ENCODE assay signal across 8 cellular contexts in the genomic region with DNA sequence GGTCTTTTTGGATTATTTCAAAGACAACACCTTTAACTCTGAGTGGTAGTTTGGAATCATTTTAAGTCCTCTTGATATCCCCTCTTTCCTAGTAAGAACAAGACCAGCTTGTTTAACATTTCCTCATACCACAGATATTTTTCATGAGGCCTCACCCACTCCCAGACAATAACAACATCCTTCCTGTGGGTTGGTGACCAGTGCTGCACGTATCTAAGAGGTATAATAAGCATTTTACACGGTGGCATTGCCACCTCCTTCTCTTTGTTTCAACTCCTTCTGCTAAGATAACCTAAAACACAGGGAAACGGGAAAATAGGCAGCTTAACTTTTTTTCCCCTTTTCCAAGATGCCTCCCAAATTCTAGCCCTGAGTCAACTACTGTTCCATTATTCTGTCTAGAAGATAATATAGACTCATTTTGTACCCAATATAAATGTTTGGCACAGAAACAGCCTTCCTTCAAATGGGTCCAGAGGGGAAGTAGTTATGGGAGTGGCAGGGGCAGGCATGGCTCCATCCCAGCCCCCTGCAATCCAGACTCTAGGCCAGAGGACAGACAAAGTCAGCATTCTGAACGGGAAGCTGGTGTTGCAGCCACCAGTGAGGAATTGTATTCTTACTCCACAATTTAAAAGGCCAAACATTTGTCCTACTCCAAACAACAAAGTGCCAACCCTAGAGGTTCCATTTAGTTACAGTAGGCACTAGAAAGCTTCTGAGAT. TPM values are rescaled to one million over a fixed set of nuclear protein-coding genes. Genes with fewer than 3 reads are reported as not detected.
A peak's percentile ranks its signal among the peaks of the same experiment; 100 is the strongest.
DNase-seq lines count a peak whose midpoint lies in the region; ATAC-seq, FAIRE-seq and TF ChIP-seq lines count a peak whose summit lies in the region.

No MANE protein-coding gene starts in this region.

- H2AFZ ChIP-seq in H9 (ENCODE audit: low read length), result no peak overlapping the region

- no peak for TF ChIP-seq CTCF in H9 (conservative IDR thresholded peaks at IDR 0.05)

- no peak overlapping the region for H3K56ac ChIP-seq in H9 (ENCODE audit: insufficient read length, low read depth, low read length)

- H3K9me3 ChIP-seq in H9 (ENCODE audit: control insufficient read depth, low read depth, low read length), result no peaks in the 10 kb centered on the region

- FAIRE-seq in GM19239 (lab: Jason Lieb, UNC), result no peak

- H3K79me2 ChIP-seq in H9 (ENCODE audit: insufficient read depth, low read length), result peaks cover 2% of the 10 kb centered on the region; the same call in 1 of the 2 replicates

- no peaks in the 10 kb centered on the region for H4K20me1 ChIP-seq in H9 (ENCODE audit: control insufficient read depth, insufficient read depth, insufficient read length)

- no peak overlapping the region for H3K4ac ChIP-seq in H9 (ENCODE audit: low read depth, low read length)

- intact Hi-C loops in activated T-helper 1 cell treated with anti-CD3 and anti-CD28 coated beads, Interleukin-12 subunit alpha, Interleukin-12 subunit beta, Interleukin-2, Interleukin-4 antibody, amounts not matched to agents 30 ng/mL and 10 ng/mL and 1 ng/mL, durations not matched to agents 14 hours and 24 hours and 36 hours (cut with micrococcal nuclease), result no loop called here
- intact Hi-C loops in left ventricle myocardium superior (cut with micrococcal nuclease), result no loop called here

- no peak overlapping the region for H3K18ac ChIP-seq in H9 (ENCODE audit: insufficient read length, low read depth, low read length)

- no CpG with 5 or more reads among the region's 4 CpGs for WGBS in H9 (ENCODE audit: extremely low coverage, insufficient read length, low lambda C conversion rate)

- no peaks in the 10 kb centered on the region for H3K23me2 ChIP-seq in H9 (ENCODE audit: insufficient read length, low read depth, low read length, poor library complexity, severe bottlenecking)

- H3K4me1 Mint-ChIP-seq in H9, result peaks cover 35 to 49% of the 10 kb centered on the region in 2 experiments
- H3K4me1 Mint-ChIP-seq in activated T-helper 1 cell treated with anti-CD3 and anti-CD28 coated beads, Interleukin-12 subunit alpha, Interleukin-12 subunit beta, Interleukin-2, Interleukin-4 antibody, amounts not matched to agents 30 ng/mL and 10 ng/mL and 1 ng/mL, durations not matched to agents 14 hours and 24 hours and 36 hours (ENCODE audit: low read depth), result peaks cover 53% of the 10 kb centered on the region
- H3K4me1 Mint-ChIP-seq in stimulated activated memory B cell treated with anti-CD40 and anti-IgM and Interleukin-4, amounts not matched to agents 10 μg/mL and 1 μg/mL and 100 μg/mL, for 72 hours, result peaks cover 57% of the 10 kb centered on the region

- H3K27ac Mint-ChIP-seq in H9, result peak overlapping the region in 2 of 3 experiments; percentile 4 to 34; a peak in 1 of 7 replicates
- H3K27ac Mint-ChIP-seq in activated T-helper 1 cell treated with anti-CD3 and anti-CD28 coated beads, Interleukin-12 subunit alpha, Interleukin-12 subunit beta, Interleukin-2, Interleukin-4 antibody, amounts not matched to agents 30 ng/mL and 10 ng/mL and 1 ng/mL, durations not matched to agents 14 hours and 24 hours and 36 hours, result peak overlapping the region; percentile 24
- H3K27ac Mint-ChIP-seq in stimulated activated memory B cell treated with anti-CD40 and anti-IgM and Interleukin-4, amounts not matched to agents 10 μg/mL and 1 μg/mL and 100 μg/mL, for 72 hours, result peak overlapping the region; percentile 64

- H3T11ph ChIP-seq in H9 (ENCODE audit: low read length), result no peak overlapping the region

- no peak overlapping the region for H2BK5ac ChIP-seq in H9 (ENCODE audit: insufficient read length, low read length)

- peak; percentile 77 for ATAC-seq in left ventricle myocardium superior
- no peak for ATAC-seq in stimulated activated memory B cell treated with anti-CD40 and anti-IgM and Interleukin-4, amounts not matched to agents 10 μg/mL and 1 μg/mL and 100 μg/mL, for 72 hours

- no peaks in the 10 kb centered on the region; a peak in 1 of 7 replicates for H3K36me3 Mint-ChIP-seq in H9 (ENCODE audit: insufficient read depth in 1 of 3, low read depth in 3 of 3)
- H3K36me3 Mint-ChIP-seq in activated T-helper 1 cell treated with anti-CD3 and anti-CD28 coated beads, Interleukin-12 subunit alpha, Interleukin-12 subunit beta, Interleukin-2, Interleukin-4 antibody, amounts not matched to agents 30 ng/mL and 10 ng/mL and 1 ng/mL, durations not matched to agents 14 hours and 24 hours and 36 hours (ENCODE audit: low read depth), result peaks cover 24% of the 10 kb centered on the region
- H3K36me3 Mint-ChIP-seq in stimulated activated memory B cell treated with anti-CD40 and anti-IgM and Interleukin-4, amounts not matched to agents 10 μg/mL and 1 μg/mL and 100 μg/mL, for 72 hours, result peaks cover 29% of the 10 kb centered on the region

- H4K5ac ChIP-seq in H9 (ENCODE audit: insufficient read length, low read depth, low read length), result no peak overlapping the region

- no peak for DNase-seq in H9
- DNase-seq in activated T-helper 1 cell treated with anti-CD3 and anti-CD28 coated beads, Interleukin-12 subunit alpha, Interleukin-12 subunit beta, Interleukin-2, Interleukin-4 antibody, amounts not matched to agents 30 ng/mL and 10 ng/mL and 1 ng/mL, durations not matched to agents 14 hours and 24 hours and 36 hours (ENCODE audit: low spot score), result no peak
- peak; percentile 42 for DNase-seq in left ventricle myocardium superior
- no peak for DNase-seq in NCI-H2196 treated with DMSO at 0.1 percent for 48 hours (lab: John Stamatoyannopoulos, UW; ENCODE audit: unreplicated experiment)
- DNase-seq in NCI-H748 (lab: John Stamatoyannopoulos, UW; ENCODE audit: unreplicated experiment), result no peak
- no peak for DNase-seq in GM19239 (ENCODE audit: insufficient read length, low spot score)
- DNase-seq in NCI-H1105 (lab: John Stamatoyannopoulos, UW), result no peak

- H3K9ac ChIP-seq in H9 (ENCODE audit: extremely low read depth, insufficient read length, low read length), result no peak overlapping the region

- no peak overlapping the region for H2BK20ac ChIP-seq in H9 (ENCODE audit: low read depth, low read length, poor library complexity, severe bottlenecking)

- H3K27me3 Mint-ChIP-seq in H9 (ENCODE audit: low read depth), result no peaks in the 10 kb centered on the region
- no peaks in the 10 kb centered on the region for H3K27me3 Mint-ChIP-seq in activated T-helper 1 cell treated with anti-CD3 and anti-CD28 coated beads, Interleukin-12 subunit alpha, Interleukin-12 subunit beta, Interleukin-2, Interleukin-4 antibody, amounts not matched to agents 30 ng/mL and 10 ng/mL and 1 ng/mL, durations not matched to agents 14 hours and 24 hours and 36 hours (ENCODE audit: insufficient read depth)
- H3K27me3 Mint-ChIP-seq in stimulated activated memory B cell treated with anti-CD40 and anti-IgM and Interleukin-4, amounts not matched to agents 10 μg/mL and 1 μg/mL and 100 μg/mL, for 72 hours, result no peaks in the 10 kb centered on the region

- no peaks in the 10 kb centered on the region for H3K27me3 ChIP-seq in H9 (ENCODE audit: insufficient read depth, low read length)

- H3K27ac ChIP-seq in H9 (ENCODE audit: insufficient read length, low read depth, low read length), result no peak overlapping the region

- H3K4me2 ChIP-seq in H9 (ENCODE audit: insufficient read depth, insufficient read length, low read length), result no peak overlapping the region

- no peak overlapping the region for H4K91ac ChIP-seq in H9 (ENCODE audit: insufficient read length, low read depth, low read length)

- no peak overlapping the region for H3K23ac ChIP-seq in H9 (ENCODE audit: insufficient read length, low read depth, low read length)

- no peak overlapping the region for H3K4me3 Mint-ChIP-seq in H9
- H3K4me3 Mint-ChIP-seq in activated T-helper 1 cell treated with anti-CD3 and anti-CD28 coated beads, Interleukin-12 subunit alpha, Interleukin-12 subunit beta, Interleukin-2, Interleukin-4 antibody, amounts not matched to agents 30 ng/mL and 10 ng/mL and 1 ng/mL, durations not matched to agents 14 hours and 24 hours and 36 hours, result peak overlapping the region; percentile 1
- H3K4me3 Mint-ChIP-seq in stimulated activated memory B cell treated with anti-CD40 and anti-IgM and Interleukin-4, amounts not matched to agents 10 μg/mL and 1 μg/mL and 100 μg/mL, for 72 hours, result no peak overlapping the region

- H3K4me1 ChIP-seq in H9 (ENCODE audit: insufficient read depth, low read length), result peaks cover 9% of the 10 kb centered on the region; the same call in 1 of the 2 replicates

- H2BK120ac ChIP-seq in H9 (ENCODE audit: low read depth, low read length, poor library complexity, severe bottlenecking), result no peak overlapping the region

- H3K9me3 Mint-ChIP-seq in H9, result no peaks in the 10 kb centered on the region
- H3K9me3 Mint-ChIP-seq in activated T-helper 1 cell treated with anti-CD3 and anti-CD28 coated beads, Interleukin-12 subunit alpha, Interleukin-12 subunit beta, Interleukin-2, Interleukin-4 antibody, amounts not matched to agents 30 ng/mL and 10 ng/mL and 1 ng/mL, durations not matched to agents 14 hours and 24 hours and 36 hours, result no peaks in the 10 kb centered on the region
- H3K9me3 Mint-ChIP-seq in stimulated activated memory B cell treated with anti-CD40 and anti-IgM and Interleukin-4, amounts not matched to agents 10 μg/mL and 1 μg/mL and 100 μg/mL, for 72 hours, result no peaks in the 10 kb centered on the region

- no peaks in the 10 kb centered on the region for H3K79me1 ChIP-seq in H9 (ENCODE audit: insufficient read depth, low read depth, low read length, poor library complexity, severe bottlenecking)

- no peak overlapping the region for H4K8ac ChIP-seq in H9 (replicated peaks; ENCODE audit: insufficient read length, low read depth, low read length)

- no peak overlapping the region for H2AK5ac ChIP-seq in H9 (ENCODE audit: insufficient read length, low read length)

- H3K14ac ChIP-seq in H9 (ENCODE audit: insufficient read depth, low read length), result no peak overlapping the region

- H2BK15ac ChIP-seq in H9 (ENCODE audit: low read depth, low read length), result no peak overlapping the region

- no peak overlapping the region for H2BK12ac ChIP-seq in H9 (ENCODE audit: insufficient read length, low read depth, low read length)

RNA-seq across cellular contexts. Expression of gene MAML2, which starts 28.5 kb away (rescaled TPM):
- 2.7 TPM in 2 replicates for total RNA-seq in H9 (2021)
- total RNA-seq in activated T-helper 1 cell treated with anti-CD3 and anti-CD28 coated beads, Interleukin-12 subunit alpha, Interleukin-12 subunit beta, Interleukin-2, Interleukin-4 antibody, amounts not matched to agents 30 ng/mL and 10 ng/mL and 1 ng/mL, durations not matched to agents 14 hours and 24 hours and 36 hours, result 10.0 and 10.1 TPM in 2 replicates
- total RNA-seq in left ventricle myocardium superior, result 4.1 TPM
